Comparison of ENCODE assay signal across 16 cellular contexts in genomic region chr12:116773276-116773731, GRCh38. TPM values are rescaled to one million over a fixed set of nuclear protein-coding genes. Genes with fewer than 3 reads are reported as not detected.
A peak's percentile ranks its signal among the peaks of the same experiment; 100 is the strongest.
DNase-seq lines count a peak whose midpoint lies in the region; ATAC-seq and TF ChIP-seq lines count a peak whose summit lies in the region.
"Had no signal": no experiment of that assay in that cellular context is flagged by ENCODE, and none has a peak within 500 bp of the region (broad histone marks: within the 10 kb centered on the region; RNA-seq: fewer than 3 reads in every experiment).

No MANE protein-coding gene starts in this region.

- H3K27ac ChIP-seq in left ventricle myocardium inferior (replicated peaks) (peak overlapping the region; percentile 38), testis (no peak overlapping the region)
- H3K27ac ChIP-seq: BLaER1, thoracic aorta had no signal

- no peaks in the 10 kb centered on the region for H3K27me3 ChIP-seq in left ventricle myocardium inferior (ENCODE audit: low read depth)
- no peaks in the 10 kb centered on the region for H3K27me3 ChIP-seq in testis
- H3K27me3 ChIP-seq: BLaER1 had no signal

- DNase-seq in left ventricle myocardium inferior (no peak), cardiac septum (ENCODE audit: low spot score) (no peak), RKO (ENCODE audit: low spot score) (peak; percentile 46), fibroblast of pulmonary artery (ENCODE audit: low read depth) (no peak), testis (peak; percentile 26)
- DNase-seq in activated naive CD4-positive, alpha-beta T cell treated with anti-CD3 and anti-CD28 coated beads, Interleukin-2, amount 50 U/mL, for 72 hours (ENCODE audit: low spot score in 2 of 2) = no peak
- DNase-seq: activated B cell treated with CpG ODN at 0.5 μM for 24 hours, cerebellar nuclear complex, GF-D8, KG1, NCI-H345 had no signal

- peak; percentile 14 for TF ChIP-seq CTCF in left ventricle myocardium inferior (IDR thresholded peaks at IDR 0.05; ENCODE audit: borderline replicate concordance)
- peak; percentile 1 for TF ChIP-seq CTCF in fibroblast of pulmonary artery (IDR thresholded peaks at IDR 0.05; ENCODE audit: low read length, missing control alignments)
- no peak for TF ChIP-seq CTCF in testis (IDR thresholded peaks at IDR 0.05)

- no peaks in the 10 kb centered on the region for H3K36me3 ChIP-seq in left ventricle myocardium inferior
- H3K36me3 ChIP-seq in testis (ENCODE audit: low read depth, missing control alignments) = no peaks in the 10 kb centered on the region
- H3K36me3 ChIP-seq: thoracic aorta had no signal

- no peak for TF ChIP-seq POLR2A in testis (IDR thresholded peaks at IDR 0.05)

- H3K4me1 ChIP-seq in left ventricle myocardium inferior (no peaks in the 10 kb centered on the region), testis (no peaks in the 10 kb centered on the region)

- H3K9me3 ChIP-seq in left ventricle myocardium inferior (replicated peaks) (peaks cover 2% of the 10 kb centered on the region), testis (no peaks in the 10 kb centered on the region)
- H3K9me3 ChIP-seq: thoracic aorta had no signal

- ATAC-seq in GM18909 (IDR thresholded peaks at IDR 0.05; ENCODE audit: poor library complexity, unreplicated experiment) (no peak), HG03432 (IDR thresholded peaks at IDR 0.05; ENCODE audit: unreplicated experiment) (no peak)
- ATAC-seq in activated naive CD4-positive, alpha-beta T cell treated with anti-CD3 and anti-CD28 coated beads, Interleukin-2, amount 50 U/mL, for 72 hours = no peak
- ATAC-seq: sciatic nerve had no signal

- intact Hi-C loops in left ventricle myocardium inferior (cut with micrococcal nuclease) (no loop called here), cardiac septum (cut with DNase I) (no loop called here), testis (cut with DNase I; ENCODE audit: low total_unique reads) (no loop called here)

- H3K9me3 Mint-ChIP-seq in activated naive CD4-positive, alpha-beta T cell treated with anti-CD3 and anti-CD28 coated beads, Interleukin-2, amount 50 U/mL, for 72 hours = no peaks in the 10 kb centered on the region
- H3K9me3 Mint-ChIP-seq: activated B cell treated with CpG ODN at 0.5 μM for 24 hours had no signal

- no peak overlapping the region for H3K4me3 ChIP-seq in left ventricle myocardium inferior
- H3K4me3 ChIP-seq in fibroblast of pulmonary artery (replicated peaks; ENCODE audit: low read depth, low read length) = no peak overlapping the region
- no peak overlapping the region for H3K4me3 ChIP-seq in testis
- H3K4me3 ChIP-seq: BLaER1, thoracic aorta had no signal

- no peaks in the 10 kb centered on the region for H3K36me3 Mint-ChIP-seq in activated naive CD4-positive, alpha-beta T cell treated with anti-CD3 and anti-CD28 coated beads, Interleukin-2, amount 50 U/mL, for 72 hours

- no peak overlapping the region for H3K27ac Mint-ChIP-seq in activated naive CD4-positive, alpha-beta T cell treated with anti-CD3 and anti-CD28 coated beads, Interleukin-2, amount 50 U/mL, for 72 hours
- H3K27ac Mint-ChIP-seq: activated B cell treated with CpG ODN at 0.5 μM for 24 hours had no signal

- 71 to 72% methylated on average over 4 of the region's 4 CpGs for WGBS in testis, 2 donors

RNA-seq across cellular contexts. Expression of gene RNFT2, which starts 35.2 kb away (rescaled TPM):
- total RNA-seq in left ventricle myocardium inferior (0.66 TPM), cardiac septum (0.78 TPM), testis (1 to 10 TPM; 6.8 to 9.0 TPM)
- polyA plus RNA-seq in testis (ENCODE audit: insufficient read depth, low read depth, low replicate concordance) = 11.7 TPM
- 10 to 100 TPM; 14.9 to 25.5 TPM for total RNA-seq in activated naive CD4-positive, alpha-beta T cell treated with anti-CD3 and anti-CD28 coated beads, Interleukin-2, amount 50 U/mL, for 72 hours

RNA-seq across cellular contexts. Expression of gene SPRING1, which starts 35.4 kb away (rescaled TPM):
- total RNA-seq in left ventricle myocardium inferior = 11.0 TPM
- 10.5 TPM for total RNA-seq in cardiac septum
- 10 to 100 TPM; 23.4 to 25.5 TPM for total RNA-seq in testis
- polyA plus RNA-seq in testis (ENCODE audit: insufficient read depth, low read depth, low replicate concordance) = 25.1 TPM
- total RNA-seq in activated naive CD4-positive, alpha-beta T cell treated with anti-CD3 and anti-CD28 coated beads, Interleukin-2, amount 50 U/mL, for 72 hours = 10 to 100 TPM; 20.2 to 32.4 TPM

Comparison
In these comparisons a context has a peak if more than half of its experiments do, and no peak if none do; other contexts are left out.
1. DNase-seq: peak in RKO (single experiment) and testis (single experiment); none in left ventricle myocardium inferior (single experiment), cardiac septum (single experiment), fibroblast of pulmonary artery (single experiment) and activated naive CD4-positive, alpha-beta T cell treated with anti-CD3 and anti-CD28 coated beads, Interleukin-2, amount 50 U/mL, for 72 hours (0 of 2).
2. CTCF ChIP-seq: peak in left ventricle myocardium inferior (single experiment) and fibroblast of pulmonary artery (single experiment); none in testis (0 of 3).